Comparison of ENCODE assay signal across 13 cellular contexts in genomic region chr12:94152292-94153083, GRCh38. TPM values are rescaled to one million over a fixed set of nuclear protein-coding genes. Genes with fewer than 3 reads are reported as not detected.
DNase-seq lines count a peak whose midpoint lies in the region; ATAC-seq and TF ChIP-seq lines count a peak whose summit lies in the region.
"Had no signal": no experiment of that assay in that cellular context is flagged by ENCODE, and none has a peak within 500 bp of the region (broad histone marks: within the 10 kb centered on the region; RNA-seq: fewer than 3 reads in every experiment).

No MANE protein-coding gene starts in this region.

- intact Hi-C loops in lower lobe of right lung (cut with DNase I): no loop called here

- H3K79me2 ChIP-seq in DOHH2 (ENCODE audit: control insufficient read depth, low read length): no peaks in the 10 kb centered on the region

- peaks cover 17% of the 10 kb centered on the region for H3F3A ChIP-seq in DOHH2 (ENCODE audit: control insufficient read depth, insufficient read depth)

- no peaks in the 10 kb centered on the region for H4K20me1 ChIP-seq in DOHH2 (ENCODE audit: control insufficient read depth, insufficient read depth, low read depth, low read length)

- no peak overlapping the region for H3K27ac ChIP-seq in DOHH2 (ENCODE audit: low read depth, low read length)
- no peak overlapping the region for H3K27ac ChIP-seq in lower lobe of right lung
- H3K27ac ChIP-seq: body of pancreas had no signal

- peak overlapping the region; percentile 85 for H3K4me2 ChIP-seq in DOHH2 (ENCODE audit: low read length)

- no peak for ATAC-seq in lower lobe of right lung
- ATAC-seq: body of pancreas, Right ventricle myocardium inferior had no signal

- H3K36me3 ChIP-seq in DOHH2 (ENCODE audit: control insufficient read depth, low read length) (no peaks in the 10 kb centered on the region), lower lobe of right lung (no peaks in the 10 kb centered on the region)

- no peaks in the 10 kb centered on the region for H3K9me2 ChIP-seq in DOHH2 (replicated peaks; ENCODE audit: control insufficient read depth, low read length)

- H3K4me3 ChIP-seq in DOHH2 (ENCODE audit: low read length) (0 out of 2 replicates have a peak overlapping the region, but pooled peaks have one; percentile 78), lower lobe of right lung (no peak overlapping the region)
- H3K4me3 ChIP-seq: body of pancreas had no signal

- TF ChIP-seq CTCF in DOHH2 (IDR thresholded peaks at IDR 0.05; ENCODE audit: low read depth, low read length, poor library complexity, severe bottlenecking): no peak
- TF ChIP-seq CTCF in lower lobe of right lung (IDR thresholded peaks at IDR 0.05): no peak

- H3K27me3 ChIP-seq in DOHH2 (ENCODE audit: control insufficient read depth, low read length) (peaks cover 51% of the 10 kb centered on the region), lower lobe of right lung (ENCODE audit: low read depth) (peaks cover 19% of the 10 kb centered on the region)

- DNase-seq in CD1c-positive myeloid dendritic cell (ENCODE audit: extremely low spot score) (peak; percentile 56), NCI-H748 treated with DMSO at 0.1 percent for 48 hours (lab: John Stamatoyannopoulos, UW) (peak; percentile 36), left kidney (ENCODE audit: low read depth, low spot score) (peak; percentile 66), mucosa of gallbladder (ENCODE audit: low spot score) (no peak), epidermal melanocyte (ENCODE audit: insufficient read length, low spot score) (no peak), lower lobe of right lung (no peak)
- DNase-seq in activated T-cell treated with anti-CD3 and anti-CD28 coated beads, Interleukin-2, amount 50 U/mL, for 48 hours: no peak
- DNase-seq: activated T-cell treated with anti-CD3 and anti-CD28 coated beads, Interleukin-2, amount 50 U/mL, for 24 hours; GOT3; NCI-H446 had no signal

- H3K4me1 ChIP-seq in DOHH2 (ENCODE audit: control insufficient read depth, low read length) (peaks cover 57% of the 10 kb centered on the region), lower lobe of right lung (peaks cover 45% of the 10 kb centered on the region)

- no peaks in the 10 kb centered on the region for H3K9me3 ChIP-seq in DOHH2 (ENCODE audit: control insufficient read depth, insufficient read depth, low read length)
- no peaks in the 10 kb centered on the region for H3K9me3 ChIP-seq in lower lobe of right lung
- H3K9me3 ChIP-seq: body of pancreas had no signal

RNA-seq across cellular contexts. Expression of gene PLXNC1, which starts 4.1 kb away (rescaled TPM):
- total RNA-seq in mucosa of gallbladder (17.6 TPM), lower lobe of right lung (28.0 TPM)

Comparison
In these comparisons a context has a peak if more than half of its experiments do, and no peak if none do; other contexts are left out.
1. DNase-seq: peak in CD1c-positive myeloid dendritic cell (single experiment), NCI-H748 treated with DMSO at 0.1 percent for 48 hours (single experiment) and left kidney (single experiment); none in mucosa of gallbladder (single experiment), epidermal melanocyte (single experiment), activated T-cell treated with anti-CD3 and anti-CD28 coated beads, Interleukin-2, amount 50 U/mL, for 48 hours (0 of 2) and lower lobe of right lung (single experiment).